5 cellular contexts compared by ENCODE assay signal in the genomic region with DNA sequence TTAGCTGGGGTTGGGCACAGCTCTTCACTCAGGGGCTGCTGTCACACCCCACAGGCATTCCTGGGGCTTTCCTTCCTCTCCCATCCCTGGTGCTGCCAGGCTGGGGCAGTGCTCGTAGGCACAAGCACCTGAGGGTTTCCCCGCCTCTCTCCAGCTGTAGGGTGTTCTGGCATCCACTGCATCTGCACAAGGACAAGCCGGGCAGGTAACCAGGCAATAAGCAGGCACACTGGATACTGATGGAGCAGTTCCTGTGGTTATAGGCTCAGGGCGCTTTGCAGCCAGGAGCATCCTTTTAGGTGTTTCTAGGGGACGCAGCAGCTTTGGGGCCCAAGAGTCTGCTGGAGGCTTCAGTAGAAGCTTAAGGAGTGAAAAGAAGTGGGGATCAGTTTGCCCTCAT.
"Had no signal": no experiment of that assay in that cellular context is flagged by ENCODE, and none has a peak within 500 bp of the region (broad histone marks: within the 10 kb centered on the region; RNA-seq: fewer than 3 reads in every experiment).

No MANE protein-coding gene starts in this region.

- H3K4me1 ChIP-seq: HAP-1 had no signal

- H3K9ac ChIP-seq: GM23248 had no signal

- H3K9me3 ChIP-seq: HAP-1 had no signal

- H3K36me3 ChIP-seq: HAP-1 had no signal

- H3K4me3 ChIP-seq: GM23248, HAP-1 had no signal

- H2AFZ ChIP-seq: GM23248 had no signal

- H3K27ac ChIP-seq: GM23248 had no signal

- DNase-seq: GM23248, GOT3, H7, IMR-90 had no signal
